ENCODE assay signal across 13 cellular contexts in genomic region chr15:50138391-50138790, GRCh38. TPM values are rescaled to one million over a fixed set of nuclear protein-coding genes. Genes with fewer than 3 reads are reported as not detected.
DNase-seq lines count a peak whose midpoint lies in the region; ATAC-seq and TF ChIP-seq lines count a peak whose summit lies in the region.
"Had no signal": no experiment of that assay in that cellular context is flagged by ENCODE, and none has a peak within 500 bp of the region (broad histone marks: within the 10 kb centered on the region; RNA-seq: fewer than 3 reads in every experiment).

No MANE protein-coding gene starts in this region.

- H3K9me3 ChIP-seq in adipocyte (ENCODE audit: control insufficient read depth, low read length) (no peaks in the 10 kb centered on the region), neural cell (ENCODE audit: low read length) (no peaks in the 10 kb centered on the region), OCI-LY7 (ENCODE audit: low read length) (no peaks in the 10 kb centered on the region)
- H3K9me3 ChIP-seq: BLaER1 had no signal

- H3K4me3 Mint-ChIP-seq in activated CD4-positive, alpha-beta T cell treated with anti-CD3 and anti-CD28 coated beads, Interleukin-2, amount 10 ng/mL, durations not matched to agents 24 days and 14 days, result no peak overlapping the region
- H3K4me3 Mint-ChIP-seq: activated CD4-positive, alpha-beta T cell treated with anti-CD3 and anti-CD28 coated beads, Interleukin-2, amount 10 ng/mL, durations not matched to agents 7 days and 5 days; nephron progenitor cell had no signal

- peak; percentile 22 for TF ChIP-seq EP300 in neural cell (conservative IDR thresholded peaks at IDR 0.05; ENCODE audit: poor library complexity, severe bottlenecking)

- peaks cover 4% of the 10 kb centered on the region for H3K9me3 Mint-ChIP-seq in activated CD4-positive, alpha-beta T cell treated with anti-CD3 and anti-CD28 coated beads, Interleukin-2, amount 10 ng/mL, durations not matched to agents 24 days and 14 days
- H3K9me3 Mint-ChIP-seq: activated CD4-positive, alpha-beta T cell treated with anti-CD3 and anti-CD28 coated beads, Interleukin-2, amount 10 ng/mL, durations not matched to agents 7 days and 5 days; nephron progenitor cell had no signal

- H2AFZ ChIP-seq in neural cell (ENCODE audit: low read depth, low read length) (no peak overlapping the region), OCI-LY7 (ENCODE audit: low read length) (no peak overlapping the region)

- POLR2A ChIA-PET in OCI-LY7 (lab: Charles Lee), result no interaction called here

- intact Hi-C loops in activated CD4-positive, alpha-beta T cell treated with anti-CD3 and anti-CD28 coated beads, Interleukin-2, amount 10 ng/mL, durations not matched to agents 24 days and 14 days (cut with micrococcal nuclease), result loop anchor here (5.0 to 10.0 kb wide), 4 partner anchors 109 to 1254 kb away; partner anchors contain the start of gene COPS2
- intact Hi-C loops in OCI-LY7 (cut with micrococcal nuclease; ENCODE audit: unreplicated experiment), result no loop called here

- peak; percentile 39 for TF ChIP-seq RAD21 in neural cell (conservative IDR thresholded peaks at IDR 0.05)

- H3K4me2 ChIP-seq in neural cell (ENCODE audit: low read length) (no peak overlapping the region), OCI-LY7 (ENCODE audit: low read length) (no peak overlapping the region)
- H3K4me2 ChIP-seq: BLaER1 had no signal

- no TSS peak for BruUV-seq in OCI-LY7 (replicated peaks; lab: Mats Ljungman, UMichigan)

- H3K27ac Mint-ChIP-seq in activated CD4-positive, alpha-beta T cell treated with anti-CD3 and anti-CD28 coated beads, Interleukin-2, amount 10 ng/mL, durations not matched to agents 24 days and 14 days, result peak overlapping the region; percentile 95
- H3K27ac Mint-ChIP-seq: activated CD4-positive, alpha-beta T cell treated with anti-CD3 and anti-CD28 coated beads, Interleukin-2, amount 10 ng/mL, durations not matched to agents 7 days and 5 days; nephron progenitor cell had no signal

- H3K36me3 ChIP-seq in adipocyte (ENCODE audit: control insufficient read depth, insufficient read depth, low read length, severe bottlenecking) (no peaks in the 10 kb centered on the region), neural cell (ENCODE audit: insufficient read depth, low read length) (no peaks in the 10 kb centered on the region), OCI-LY7 (ENCODE audit: insufficient read depth, low read length) (no peaks in the 10 kb centered on the region)
- H3K36me3 ChIP-seq: BLaER1 had no signal

- H4K20me1 ChIP-seq in neural cell (ENCODE audit: insufficient read depth), result no peaks in the 10 kb centered on the region
- H4K20me1 ChIP-seq in OCI-LY7 (ENCODE audit: insufficient read depth, low read length), result no peaks in the 10 kb centered on the region
- H4K20me1 ChIP-seq: BLaER1 had no signal

- no peaks in the 10 kb centered on the region for H3K27me3 ChIP-seq in adipocyte (replicated peaks; ENCODE audit: control insufficient read depth, insufficient read depth, low read length)
- no peaks in the 10 kb centered on the region for H3K27me3 ChIP-seq in neural cell (ENCODE audit: insufficient read depth, low read depth, low read length)
- H3K27me3 ChIP-seq: BLaER1 had no signal

- no peak for ATAC-seq in HG03460 (IDR thresholded peaks at IDR 0.05; ENCODE audit: unreplicated experiment)

- H3K27me3 Mint-ChIP-seq in activated CD4-positive, alpha-beta T cell treated with anti-CD3 and anti-CD28 coated beads, Interleukin-2, amount 10 ng/mL, durations not matched to agents 24 days and 14 days, result peaks cover 2% of the 10 kb centered on the region
- H3K27me3 Mint-ChIP-seq: activated CD4-positive, alpha-beta T cell treated with anti-CD3 and anti-CD28 coated beads, Interleukin-2, amount 10 ng/mL, durations not matched to agents 7 days and 5 days had no signal

- no peak for TF ChIP-seq CTCF in neural cell (IDR thresholded peaks at IDR 0.05; ENCODE audit: poor library complexity, severe bottlenecking)
- no peak for TF ChIP-seq CTCF in OCI-LY7 (conservative IDR thresholded peaks at IDR 0.05; ENCODE audit: low read length)
- no peak for TF ChIP-seq CTCF in GM10266 (IDR thresholded peaks at IDR 0.05; ENCODE audit: control insufficient read depth, insufficient read depth, low read depth, missing control alignments)

- H3K9ac ChIP-seq in adipocyte (ENCODE audit: low read length) (peak overlapping the region; percentile 48), neural cell (ENCODE audit: low read length) (no peak overlapping the region)
- H3K9ac ChIP-seq: BLaER1 had no signal

- peaks cover 64% of the 10 kb centered on the region for H3K4me1 Mint-ChIP-seq in activated CD4-positive, alpha-beta T cell treated with anti-CD3 and anti-CD28 coated beads, Interleukin-2, amount 10 ng/mL, durations not matched to agents 24 days and 14 days

- H3K4me3 ChIP-seq in adipocyte (ENCODE audit: low read length) (no peak overlapping the region), neural cell (ENCODE audit: low read length) (no peak overlapping the region), OCI-LY7 (ENCODE audit: low read depth, low read length, poor library complexity, severe bottlenecking) (no peak overlapping the region)
- H3K4me3 ChIP-seq: BLaER1 had no signal

- H3K4me1 ChIP-seq in adipocyte (ENCODE audit: control insufficient read depth, insufficient read depth, low read length) (peaks cover 43% of the 10 kb centered on the region), OCI-LY7 (ENCODE audit: insufficient read depth, low read length, poor library complexity, severe bottlenecking) (no peaks in the 10 kb centered on the region)

- H3K36me3 Mint-ChIP-seq in activated CD4-positive, alpha-beta T cell treated with anti-CD3 and anti-CD28 coated beads, Interleukin-2, amount 10 ng/mL, durations not matched to agents 24 days and 14 days (ENCODE audit: low read depth), result peaks cover 31% of the 10 kb centered on the region

- no peaks in the 10 kb centered on the region for H3K79me2 ChIP-seq in neural cell (replicated peaks; ENCODE audit: insufficient read depth, low read length)
- H3K79me2 ChIP-seq in OCI-LY7 (ENCODE audit: insufficient read depth, low read depth, low read length), result no peaks in the 10 kb centered on the region

- H3K9me2 ChIP-seq in neural cell (ENCODE audit: insufficient read depth, low read length) (no peaks in the 10 kb centered on the region), OCI-LY7 (ENCODE audit: insufficient read depth, low read length) (no peaks in the 10 kb centered on the region)

- DNase-seq in activated CD4-positive, alpha-beta T cell treated with anti-CD3 and anti-CD28 coated beads, Interleukin-2, amount 10 ng/mL, durations not matched to agents 24 days and 14 days, result no peak
- DNase-seq in activated CD4-positive, alpha-beta T cell treated with anti-CD3 and anti-CD28 coated beads, Interleukin-2, amount 50 U/mL, for 1 hour, result no peak
- DNase-seq in HCEC 1CT (peak; percentile 36), adipocyte (ENCODE audit: low read depth) (no peak), OCI-LY7 (ENCODE audit: low spot score) (no peak), GM10266 (ENCODE audit: extremely low spot score) (no peak)
- DNase-seq: activated CD4-positive, alpha-beta T cell treated with anti-CD3 and anti-CD28 coated beads, Interleukin-2, amount 10 ng/mL, durations not matched to agents 7 days and 5 days; NCI-H1105 treated with DMSO at 0.1 percent for 48 hours; NCI-H524 treated with DMSO at 0.1 percent for 48 hours; nephron progenitor cell had no signal

- CTCF ChIA-PET in OCI-LY7 (lab: Charles Lee; ENCODE audit: unreplicated experiment), result no interaction called here

- H3K27ac ChIP-seq in neural cell (ENCODE audit: low read length) (no peak overlapping the region), OCI-LY7 (ENCODE audit: low read depth, low read length, poor library complexity, severe bottlenecking) (no peak overlapping the region)
- H3K27ac ChIP-seq: BLaER1 had no signal

- no peaks in the 10 kb centered on the region for H3F3A ChIP-seq in neural cell (ENCODE audit: insufficient read depth, low read length, poor library complexity, severe bottlenecking)

TF ChIP-seq in neural cell, 6 proteins besides CTCF, POLR2A, EP300 and RAD21 (continues in another document):
- TF ChIP-seq EZH2 (IDR thresholded peaks at IDR 0.05; ENCODE audit: borderline replicate concordance, insufficient read depth, low read length, poor library complexity, severe bottlenecking) (no peak), REST (IDR thresholded peaks at IDR 0.05; ENCODE audit: borderline replicate concordance) (no peak), MXI1 (conservative IDR thresholded peaks at IDR 0.05; ENCODE audit: poor library complexity, severe bottlenecking) (no peak)

RNA-seq across cellular contexts. Expression of gene ATP8B4, which starts 19.4 kb away (rescaled TPM):
- total RNA-seq in activated CD4-positive, alpha-beta T cell treated with anti-CD3 and anti-CD28 coated beads, Interleukin-2, amount 10 ng/mL, durations not matched to agents 24 days and 14 days, result 29.9 and 38.5 TPM in 2 replicates
- polyA plus RNA-seq in neural cell, result 1.0 and 2.9 TPM in 2 replicates
- 2.2 and 3.6 TPM in 2 replicates for polyA minus RNA-seq in neural cell
- not detected in 2 replicates for total RNA-seq in OCI-LY7 (2014; rRNA removed; shearing (Covaris generic))
- not detected in 2 replicates for total RNA-seq in OCI-LY7 (2022)

RNA-seq across cellular contexts. Expression of gene SLC27A2, which starts 43.6 kb away (rescaled TPM):
- total RNA-seq in activated CD4-positive, alpha-beta T cell treated with anti-CD3 and anti-CD28 coated beads, Interleukin-2, amount 10 ng/mL, durations not matched to agents 24 days and 14 days, result 75.4 and 76.0 TPM in 2 replicates
- polyA plus RNA-seq in neural cell, result 3.5 and 3.7 TPM in 2 replicates
- 3.9 and 4.4 TPM in 2 replicates for polyA minus RNA-seq in neural cell
- not detected in 2 replicates for total RNA-seq in OCI-LY7 (2014; rRNA removed; shearing (Covaris generic))
- not detected in 2 replicates for total RNA-seq in OCI-LY7 (2022)

Comparison
In these comparisons a context has a peak if more than half of its experiments do, and no peak if none do; other contexts are left out.
1. RNA of gene ATP8B4, which starts 19.4 kb away (total RNA-seq): 29.9 to 38.5 TPM in activated CD4-positive, alpha-beta T cell treated with anti-CD3 and anti-CD28 coated beads, Interleukin-2, amount 10 ng/mL, durations not matched to agents 24 days and 14 days; not detected in OCI-LY7; every median in the first group is over 10 times any median in the second.
2. RNA of gene SLC27A2, which starts 43.6 kb away (total RNA-seq): 75.4 to 76.0 TPM in activated CD4-positive, alpha-beta T cell treated with anti-CD3 and anti-CD28 coated beads, Interleukin-2, amount 10 ng/mL, durations not matched to agents 24 days and 14 days; not detected in OCI-LY7; every median in the first group is over 10 times any median in the second.